Comparison of ENCODE assay signal across 8 cellular contexts in the genomic region with DNA sequence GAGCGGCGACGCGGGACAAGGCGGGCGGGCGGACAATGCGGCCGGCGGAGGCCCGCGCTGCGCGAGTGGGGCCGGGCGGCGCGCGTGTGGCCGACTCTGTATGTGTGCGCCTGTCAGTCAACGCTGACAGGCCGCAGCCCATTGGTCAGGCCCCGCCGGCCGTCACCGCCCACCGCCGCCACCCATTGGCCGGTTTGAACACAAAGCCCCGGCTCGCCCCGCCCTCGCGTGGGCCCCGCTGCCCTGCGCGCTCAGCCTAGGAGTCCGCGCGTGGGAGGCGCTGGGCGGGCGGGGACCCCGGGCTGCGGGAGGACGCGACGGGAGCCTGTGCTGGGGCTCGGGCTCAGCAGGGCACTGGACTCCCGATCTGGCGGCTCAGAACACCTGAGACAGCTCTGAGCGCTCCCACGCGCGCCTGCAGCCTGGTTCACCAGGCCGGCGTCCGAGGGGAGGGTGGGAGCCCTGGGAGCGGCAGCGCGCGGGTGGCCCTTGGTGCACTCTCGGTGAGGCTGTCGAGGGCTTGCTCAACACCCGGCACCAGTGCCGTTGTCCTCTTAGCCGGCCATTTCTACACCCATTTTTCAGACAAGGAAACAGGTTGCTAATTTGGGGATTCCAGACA. TPM values are rescaled to one million over a fixed set of nuclear protein-coding genes. Genes with fewer than 3 reads are reported as not detected.
DNase-seq lines count a peak whose midpoint lies in the region; ATAC-seq and TF ChIP-seq lines count a peak whose summit lies in the region.

A gene with protein sequence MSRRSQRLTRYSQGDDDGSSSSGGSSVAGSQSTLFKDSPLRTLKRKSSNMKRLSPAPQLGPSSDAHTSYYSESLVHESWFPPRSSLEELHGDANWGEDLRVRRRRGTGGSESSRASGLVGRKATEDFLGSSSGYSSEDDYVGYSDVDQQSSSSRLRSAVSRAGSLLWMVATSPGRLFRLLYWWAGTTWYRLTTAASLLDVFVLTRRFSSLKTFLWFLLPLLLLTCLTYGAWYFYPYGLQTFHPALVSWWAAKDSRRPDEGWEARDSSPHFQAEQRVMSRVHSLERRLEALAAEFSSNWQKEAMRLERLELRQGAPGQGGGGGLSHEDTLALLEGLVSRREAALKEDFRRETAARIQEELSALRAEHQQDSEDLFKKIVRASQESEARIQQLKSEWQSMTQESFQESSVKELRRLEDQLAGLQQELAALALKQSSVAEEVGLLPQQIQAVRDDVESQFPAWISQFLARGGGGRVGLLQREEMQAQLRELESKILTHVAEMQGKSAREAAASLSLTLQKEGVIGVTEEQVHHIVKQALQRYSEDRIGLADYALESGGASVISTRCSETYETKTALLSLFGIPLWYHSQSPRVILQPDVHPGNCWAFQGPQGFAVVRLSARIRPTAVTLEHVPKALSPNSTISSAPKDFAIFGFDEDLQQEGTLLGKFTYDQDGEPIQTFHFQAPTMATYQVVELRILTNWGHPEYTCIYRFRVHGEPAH (minus strand): TSS at position 88 of the 622 bp plus-strand sequence. CDS start 3,370 bp downstream, outside the sequence.

- POLR2A ChIA-PET in activated CD8-positive, alpha-beta T cell treated with anti-CD3 and anti-CD28 coated beads, Interleukin-2, amount 10 ng/mL, durations not matched to agents 7 days and 5 days (lab: Charles Lee): interaction anchor here (1.0 to 15.1 kb wide), 5 partner anchors 20 to 564 kb away, joined by 3 to 307 read pairs (median 4); a partner anchor contains a TSS

- H3K9me3 ChIP-seq in ectodermal cell (ENCODE audit: control insufficient read depth, low read length): no peaks in the 10 kb centered on the region
- H3K9me3 ChIP-seq in lower lobe of right lung: no peaks in the 10 kb centered on the region

- peak within 1 kb of the TSS; percentile 97 for H3K4me3 Mint-ChIP-seq in activated CD8-positive, alpha-beta T cell treated with anti-CD3 and anti-CD28 coated beads, Interleukin-2, amount 10 ng/mL, durations not matched to agents 7 days and 5 days

- DNase-seq in AG08395 (ENCODE audit: low spot score) (peak; percentile 99), NCI-H69 (lab: John Stamatoyannopoulos, UW) (peak; percentile 94), lower lobe of right lung (peak; percentile 96)
- peak; percentile 95 for DNase-seq in activated CD8-positive, alpha-beta T cell treated with anti-CD3 and anti-CD28 coated beads, Interleukin-2, amount 10 ng/mL, durations not matched to agents 7 days and 5 days
- DNase-seq in stimulated activated CD4-positive, alpha-beta T cell treated with anti-CD3 and anti-CD28 coated beads, TNF-alpha, amount 100 ng/mL, for 1 hour (ENCODE audit: low read depth in 3 of 3, low spot score in 1 of 3): peak; percentile 82 to 93 (median 89)

- intact Hi-C loops in lower lobe of right lung (cut with DNase I): no loop called here

- H3K4me3 ChIP-seq in ectodermal cell (ENCODE audit: insufficient read depth, low read depth, low read length) (peak within 1 kb of the TSS; percentile 61), lower lobe of right lung (peak within 1 kb of the TSS; percentile 72)

- peaks cover 52% of the 10 kb centered on the region for H3K4me1 Mint-ChIP-seq in activated CD8-positive, alpha-beta T cell treated with anti-CD3 and anti-CD28 coated beads, Interleukin-2, amount 10 ng/mL, durations not matched to agents 7 days and 5 days (ENCODE audit: low read depth)

- H3K9me3 Mint-ChIP-seq in activated CD8-positive, alpha-beta T cell treated with anti-CD3 and anti-CD28 coated beads, Interleukin-2, amount 10 ng/mL, durations not matched to agents 7 days and 5 days (ENCODE audit: insufficient read depth): no peaks in the 10 kb centered on the region

- no peak for TF ChIP-seq CTCF in lower lobe of right lung (IDR thresholded peaks at IDR 0.05)

- H3K36me3 Mint-ChIP-seq in activated CD8-positive, alpha-beta T cell treated with anti-CD3 and anti-CD28 coated beads, Interleukin-2, amount 10 ng/mL, durations not matched to agents 7 days and 5 days (ENCODE audit: low read depth): peaks cover 59% of the 10 kb centered on the region

- H3K4me1 ChIP-seq in ectodermal cell (ENCODE audit: control insufficient read depth, insufficient read depth, low read length): peaks cover 21% of the 10 kb centered on the region
- H3K4me1 ChIP-seq in lower lobe of right lung: peaks cover 50% of the 10 kb centered on the region

- peak within 1 kb of the TSS; percentile 79 for H3K27ac ChIP-seq in ectodermal cell (ENCODE audit: insufficient read depth, low read depth, low read length, poor library complexity, severe bottlenecking)
- peak within 1 kb of the TSS; percentile 94 for H3K27ac ChIP-seq in lower lobe of right lung

- H3K27me3 Mint-ChIP-seq in activated CD8-positive, alpha-beta T cell treated with anti-CD3 and anti-CD28 coated beads, Interleukin-2, amount 10 ng/mL, durations not matched to agents 7 days and 5 days (ENCODE audit: low read depth): no peaks in the 10 kb centered on the region

- peak within 1 kb of the TSS; percentile 95 for H3K27ac Mint-ChIP-seq in activated CD8-positive, alpha-beta T cell treated with anti-CD3 and anti-CD28 coated beads, Interleukin-2, amount 10 ng/mL, durations not matched to agents 7 days and 5 days

- TF ChIP-seq POLR2A in GM18526 (IDR thresholded peaks at IDR 0.05; ENCODE audit: extremely low read depth, insufficient read length): peak; percentile 68

- H3K27me3 ChIP-seq in ectodermal cell (ENCODE audit: control insufficient read depth, insufficient read depth, low read length, poor library complexity, severe bottlenecking) (peaks cover 14% of the 10 kb centered on the region), lower lobe of right lung (ENCODE audit: low read depth) (no peaks in the 10 kb centered on the region)

- WGBS in ectodermal cell, 2 experiments: 3% methylated on average over 68 of the region's 68 CpGs

- CTCF ChIA-PET in activated CD8-positive, alpha-beta T cell treated with anti-CD3 and anti-CD28 coated beads, Interleukin-2, amount 10 ng/mL, durations not matched to agents 7 days and 5 days (lab: Charles Lee): interaction anchor here (0.8 to 2.0 kb wide), 5 partner anchors 10 to 116 kb away, joined by 3 to 11 read pairs (median 7); a partner anchor contains a TSS

- ATAC-seq in HG03066 (IDR thresholded peaks at IDR 0.05; ENCODE audit: low read depth, unreplicated experiment): peak; percentile 66
- ATAC-seq in activated CD8-positive, alpha-beta T cell treated with anti-CD3 and anti-CD28 coated beads, Interleukin-2, amount 10 ng/mL, durations not matched to agents 7 days and 5 days: peak; percentile 76
- ATAC-seq in lower lobe of right lung: peak; percentile 89 to 91

- H3K36me3 ChIP-seq in ectodermal cell (ENCODE audit: control insufficient read depth, insufficient read depth, low read length) (no peaks in the 10 kb centered on the region), lower lobe of right lung (peaks cover 28% of the 10 kb centered on the region)

RNA-seq across cellular contexts. Expression of the gene that starts here (rescaled TPM):
- total RNA-seq in activated CD8-positive, alpha-beta T cell treated with anti-CD3 and anti-CD28 coated beads, Interleukin-2, amount 10 ng/mL, durations not matched to agents 7 days and 5 days: 100 to 1,000 TPM; 481 to 482 TPM
- 22.4 TPM for polyA plus RNA-seq in ectodermal cell (2013, experiment 1 of 4)
- 20.0 TPM for polyA plus RNA-seq in ectodermal cell (2013, experiment 2 of 4)
- 23.1 TPM for polyA plus RNA-seq in ectodermal cell (2013, experiment 3 of 4)
- polyA plus RNA-seq in ectodermal cell (2013, experiment 4 of 4): 22.5 TPM
- total RNA-seq in lower lobe of right lung: 209 TPM

Comparison
In these comparisons a context has a peak if more than half of its experiments do, and no peak if none do; other contexts are left out.
1. Peak in every context shown above with its lines: DNase-seq, ATAC-seq, H3K4me3 ChIP-seq and H3K27ac ChIP-seq.